Comparison of ENCODE assay signal across 9 cellular contexts in the genomic region with DNA sequence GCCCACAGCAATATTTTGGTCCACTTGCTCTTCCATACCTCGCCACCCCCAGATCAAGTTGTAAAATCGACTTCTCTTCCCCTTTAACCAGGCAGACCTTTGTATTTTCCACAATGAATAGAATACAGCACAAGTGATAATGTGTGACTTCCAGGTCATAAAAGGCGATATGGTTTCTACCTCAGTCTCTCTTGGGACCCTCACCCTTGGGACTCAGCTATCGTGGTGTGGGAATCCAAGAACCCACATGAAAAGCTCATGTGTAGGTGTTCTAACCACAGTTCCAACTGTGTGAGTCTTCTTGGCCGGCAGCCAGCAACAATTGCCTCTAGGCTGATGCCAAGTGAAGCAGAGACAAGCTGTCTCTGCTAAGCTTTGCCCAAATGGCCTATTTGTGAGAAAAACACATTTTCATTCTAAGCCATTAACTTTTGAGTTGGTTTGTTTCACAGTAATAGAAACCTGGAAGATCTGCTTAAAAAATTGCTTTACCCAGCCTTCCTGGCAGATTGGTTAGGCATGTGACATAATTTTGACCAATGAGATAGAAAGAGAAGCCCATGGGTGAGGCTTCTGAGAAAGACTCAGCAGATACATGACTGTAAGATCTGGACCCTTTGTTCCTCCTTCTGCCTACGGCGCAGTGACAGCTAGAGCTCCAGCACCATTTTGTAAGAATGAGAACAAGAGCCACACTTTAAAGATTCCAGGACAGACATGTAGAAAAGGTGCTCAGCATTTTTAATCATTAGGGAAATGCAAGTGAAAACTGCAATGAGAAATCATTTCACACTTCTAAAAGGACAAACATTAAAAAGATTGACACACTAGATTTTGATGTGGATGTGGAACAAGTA. TPM values are rescaled to one million over a fixed set of nuclear protein-coding genes. Genes with fewer than 3 reads are reported as not detected.
A peak's percentile ranks its signal among the peaks of the same experiment; 100 is the strongest.
DNase-seq lines count a peak whose midpoint lies in the region; ATAC-seq and TF ChIP-seq lines count a peak whose summit lies in the region.
"Had no signal": no experiment of that assay in that cellular context is flagged by ENCODE, and none has a peak within 500 bp of the region (broad histone marks: within the 10 kb centered on the region; RNA-seq: fewer than 3 reads in every experiment).

No MANE protein-coding gene starts in this region.

- no peaks in the 10 kb centered on the region for H3K36me3 ChIP-seq in heart right ventricle

- DNase-seq in DMS53 (lab: John Stamatoyannopoulos, UW) = peak; percentile 14
- no peak for DNase-seq in DMS53 treated with DMSO at 0.1 percent for 48 hours (lab: John Stamatoyannopoulos, UW; ENCODE audit: unreplicated experiment)
- peak; percentile 17 for DNase-seq in NCI-H2196 treated with DMSO at 0.1 percent for 48 hours (lab: John Stamatoyannopoulos, UW; ENCODE audit: unreplicated experiment)
- peak; percentile 58 for DNase-seq in activated T-cell treated with anti-CD3 and anti-CD28 coated beads for 48 hours (ENCODE audit: low read depth)
- DNase-seq in heart right ventricle = peak; percentile 44 to 61
- DNase-seq in stimulated activated CD4-positive, alpha-beta T cell treated with anti-CD3 and anti-CD28 coated beads, TNF-alpha, amount 100 ng/mL, for 48 hours (ENCODE audit: low read depth in 3 of 3) = peak in 2 of 3 donors; percentile 46 to 72
- no peak for DNase-seq in epidermal melanocyte (ENCODE audit: insufficient read length, low spot score)

- no peaks in the 10 kb centered on the region for H3K9me3 ChIP-seq in heart right ventricle

- H3K27ac ChIP-seq in heart right ventricle = no peak overlapping the region
- H3K27ac ChIP-seq: 22Rv1 had no signal

- no peaks in the 10 kb centered on the region for H3K27me3 ChIP-seq in heart right ventricle

- no peak for TF ChIP-seq CTCF in heart right ventricle (IDR thresholded peaks at IDR 0.05)

- ATAC-seq in HG02938 (IDR thresholded peaks at IDR 0.05; ENCODE audit: unreplicated experiment) = peak; percentile 91
- ATAC-seq in heart right ventricle = peak in 1 of 8 donors; percentile 33

- no peak overlapping the region for H3K4me3 ChIP-seq in heart right ventricle

- intact Hi-C loops in heart right ventricle (cut with DNase I) = no loop called here

- 76 to 77% methylated on average over 7 of the region's 7 CpGs for WGBS in heart right ventricle, 2 donors

- peaks cover 0 to 4% (median 0%) of the 10 kb centered on the region in 9 donors for H3K4me1 ChIP-seq in heart right ventricle

RNA-seq across cellular contexts. Expression of a gene that starts 18.3 kb away (rescaled TPM):
- total RNA-seq in heart right ventricle = 10 to 100 TPM in 9 of 10 donors, 1 to 10 TPM in 1; 6.3 to 22.7 (median 14.7) TPM
- 1 to 10 TPM; 4.3 to 5.4 TPM for polyA plus RNA-seq in heart right ventricle

RNA-seq across cellular contexts. Expression of a gene that starts 43.5 kb away (rescaled TPM):
- 10 to 100 TPM; 25.6 to 41.3 (median 33.3) TPM for total RNA-seq in heart right ventricle
- polyA plus RNA-seq in heart right ventricle = 10 to 100 TPM; 11.7 to 16.7 TPM

Comparison
In these comparisons a context has a peak if more than half of its experiments do, and no peak if none do; other contexts are left out.
1. DNase-seq: peak in DMS53 (single experiment), NCI-H2196 treated with DMSO at 0.1 percent for 48 hours (single experiment), activated T-cell treated with anti-CD3 and anti-CD28 coated beads for 48 hours (single experiment), heart right ventricle (2 of 2) and stimulated activated CD4-positive, alpha-beta T cell treated with anti-CD3 and anti-CD28 coated beads, TNF-alpha, amount 100 ng/mL, for 48 hours (2 of 3); none in DMS53 treated with DMSO at 0.1 percent for 48 hours (single experiment) and epidermal melanocyte (single experiment).